20 cellular contexts compared by ENCODE assay signal in the genomic region with DNA sequence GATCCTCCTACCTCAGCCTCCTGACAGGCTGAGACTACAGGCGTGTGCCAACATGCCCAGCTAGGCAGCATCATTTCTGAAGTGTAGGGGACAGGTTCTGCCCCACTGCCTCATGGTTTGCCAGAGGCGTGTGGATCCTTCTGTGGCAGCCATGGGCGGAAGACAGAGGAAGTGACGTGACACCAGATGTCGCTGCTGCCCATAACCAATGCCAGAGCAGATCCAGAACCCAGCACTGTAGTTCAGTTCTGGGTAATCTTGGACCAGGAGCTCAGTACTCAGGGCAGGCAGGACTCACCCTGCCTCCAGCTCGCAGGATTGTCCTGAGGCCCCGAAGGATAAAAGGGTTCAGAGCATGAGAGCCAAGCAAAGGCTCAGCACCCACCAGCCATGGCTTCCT. TPM values are rescaled to one million over a fixed set of nuclear protein-coding genes. Genes with fewer than 3 reads are reported as not detected.
A peak's percentile ranks its signal among the peaks of the same experiment; 100 is the strongest.
DNase-seq lines count a peak whose midpoint lies in the region; ATAC-seq and TF ChIP-seq lines count a peak whose summit lies in the region.
"Had no signal": no experiment of that assay in that cellular context is flagged by ENCODE, and none has a peak within 500 bp of the region (broad histone marks: within the 10 kb centered on the region; RNA-seq: fewer than 3 reads in every experiment).

No MANE protein-coding gene starts in this region.

- H3K4me1 ChIP-seq in SK-N-SH (ENCODE audit: control insufficient read depth in 1 of 2, insufficient read depth in 2 of 2, low read depth in 1 of 2, low read length in 1 of 2), result no peaks in the 10 kb centered on the region; a peak in 1 of 4 replicates
- H3K4me1 ChIP-seq: colonic mucosa, gastrocnemius medialis, psoas muscle, vagina had no signal

- no peak overlapping the region for H3K27ac ChIP-seq in SK-N-SH (ENCODE audit: low read depth in 2 of 2, low read length in 1 of 2)
- H3K27ac ChIP-seq: colonic mucosa, epithelial cell of prostate, gastrocnemius medialis, psoas muscle, vagina had no signal

- WGBS in SK-N-SH (ENCODE audit: low lambda C conversion rate), result 98% methylated on average over 5 of the region's 7 CpGs

- H3K9me3 Mint-ChIP-seq in WTC11, result no peaks in the 10 kb centered on the region
- no peaks in the 10 kb centered on the region for H3K9me3 Mint-ChIP-seq in natural killer cell treated with Interleukin-12 subunit alpha and Interleukin-12 subunit beta and Interleukin-15 and Interleukin-18, amount 100 ng/mL, for 72 hours
- H3K9me3 Mint-ChIP-seq in effector memory CD8-positive, alpha-beta T cell, result no peaks in the 10 kb centered on the region
- H3K9me3 Mint-ChIP-seq: CD4-positive, alpha-beta memory T cell; naive thymus-derived CD4-positive, alpha-beta T cell; stimulated activated naive B cell treated with anti-CD40 and anti-IgM and Interleukin-4, amounts not matched to agents 10 μg/mL and 1 μg/mL and 100 μg/mL, for 72 hours had no signal

- peak; percentile 45 for DNase-seq in SK-N-SH
- DNase-seq in WTC11 (ENCODE audit: low spot score), result no peak
- DNase-seq in natural killer cell treated with Interleukin-12 subunit alpha and Interleukin-12 subunit beta and Interleukin-15 and Interleukin-18, amount 100 ng/mL, for 72 hours (ENCODE audit: low spot score), result no peak
- no peak for DNase-seq in effector memory CD8-positive, alpha-beta T cell
- DNase-seq in superior temporal gyrus (ENCODE audit: extremely low spot score), result no peak
- DNase-seq: activated CD8-positive, alpha-beta T cell treated with anti-CD3 and anti-CD28 coated beads, Interleukin-2, amount 10 ng/mL, durations not matched to agents 7 days and 5 days; CD4-positive, alpha-beta memory T cell; colonic mucosa; gastrocnemius medialis; Kasumi-1; naive thymus-derived CD4-positive, alpha-beta T cell; NCI-H1436 treated with DMSO at 0.1 percent for 48 hours; psoas muscle; stimulated activated naive B cell treated with anti-CD40 and anti-IgM and Interleukin-4, amounts not matched to agents 10 μg/mL and 1 μg/mL and 100 μg/mL, for 72 hours had no signal

- H3K4me3 Mint-ChIP-seq in WTC11, result no peak overlapping the region
- no peak overlapping the region for H3K4me3 Mint-ChIP-seq in natural killer cell treated with Interleukin-12 subunit alpha and Interleukin-12 subunit beta and Interleukin-15 and Interleukin-18, amount 100 ng/mL, for 72 hours
- no peak overlapping the region for H3K4me3 Mint-ChIP-seq in effector memory CD8-positive, alpha-beta T cell
- H3K4me3 Mint-ChIP-seq: activated CD8-positive, alpha-beta T cell treated with anti-CD3 and anti-CD28 coated beads, Interleukin-2, amount 10 ng/mL, durations not matched to agents 7 days and 5 days; CD4-positive, alpha-beta memory T cell; naive thymus-derived CD4-positive, alpha-beta T cell; stimulated activated naive B cell treated with anti-CD40 and anti-IgM and Interleukin-4, amounts not matched to agents 10 μg/mL and 1 μg/mL and 100 μg/mL, for 72 hours had no signal

- no peaks in the 10 kb centered on the region for H3K27me3 Mint-ChIP-seq in WTC11 (ENCODE audit: low read depth)
- H3K27me3 Mint-ChIP-seq in natural killer cell treated with Interleukin-12 subunit alpha and Interleukin-12 subunit beta and Interleukin-15 and Interleukin-18, amount 100 ng/mL, for 72 hours, result peaks cover 0 to under 1% of the 10 kb centered on the region in 2 donors
- peaks cover 0 to 2% of the 10 kb centered on the region in 2 donors for H3K27me3 Mint-ChIP-seq in effector memory CD8-positive, alpha-beta T cell
- H3K27me3 Mint-ChIP-seq: stimulated activated naive B cell treated with anti-CD40 and anti-IgM and Interleukin-4, amounts not matched to agents 10 μg/mL and 1 μg/mL and 100 μg/mL, for 72 hours had no signal

- H3K27ac Mint-ChIP-seq in WTC11, result peak overlapping the region; percentile 93
- peak overlapping the region in 1 of 2 donors; percentile 51 for H3K27ac Mint-ChIP-seq in natural killer cell treated with Interleukin-12 subunit alpha and Interleukin-12 subunit beta and Interleukin-15 and Interleukin-18, amount 100 ng/mL, for 72 hours
- H3K27ac Mint-ChIP-seq in effector memory CD8-positive, alpha-beta T cell, result no peak overlapping the region
- H3K27ac Mint-ChIP-seq: activated CD8-positive, alpha-beta T cell treated with anti-CD3 and anti-CD28 coated beads, Interleukin-2, amount 10 ng/mL, durations not matched to agents 7 days and 5 days; naive thymus-derived CD4-positive, alpha-beta T cell; stimulated activated naive B cell treated with anti-CD40 and anti-IgM and Interleukin-4, amounts not matched to agents 10 μg/mL and 1 μg/mL and 100 μg/mL, for 72 hours had no signal

- H3K4me3 ChIP-seq in SK-N-SH (ENCODE audit: low read depth in 2 of 2, low read length in 1 of 2), result no peak overlapping the region
- H3K4me3 ChIP-seq: colonic mucosa, gastrocnemius medialis, psoas muscle, vagina had no signal

- no peak overlapping the region for H2AFZ ChIP-seq in SK-N-SH (ENCODE audit: low read depth)

- no peaks in the 10 kb centered on the region for H3K36me3 ChIP-seq in SK-N-SH (replicated peaks in 1 of 2; ENCODE audit: control insufficient read depth in 1 of 2, insufficient read depth in 2 of 2, low read length in 1 of 2)
- H3K36me3 ChIP-seq: colonic mucosa, gastrocnemius medialis, vagina had no signal

- no peaks in the 10 kb centered on the region for H3K9me2 ChIP-seq in SK-N-SH

- no peak; the same call in 2 of the 3 replicates for ATAC-seq in SK-N-SH treated with all-trans-retinoic acid at 6 μM for 48 hours
- ATAC-seq in WTC11, result no peak
- ATAC-seq in natural killer cell treated with Interleukin-12 subunit alpha and Interleukin-12 subunit beta and Interleukin-15 and Interleukin-18, amount 100 ng/mL, for 72 hours, result peak; percentile 51 to 52
- ATAC-seq in effector memory CD8-positive, alpha-beta T cell (replicated peaks), result no peak
- ATAC-seq in HG02852 (IDR thresholded peaks at IDR 0.05; ENCODE audit: unreplicated experiment), result no peak
- ATAC-seq: activated CD8-positive, alpha-beta T cell treated with anti-CD3 and anti-CD28 coated beads, Interleukin-2, amount 10 ng/mL, durations not matched to agents 7 days and 5 days; gastrocnemius medialis; naive thymus-derived CD4-positive, alpha-beta T cell; psoas muscle had no signal

- POLR2A ChIA-PET in SK-N-SH (lab: Yijun Ruan, JAX), result no interaction called here
- POLR2A ChIA-PET in WTC11 (lab: Charles Lee), result interaction anchor here (0.7 kb wide), 1 partner anchor 53 kb away, joined by 3 read pairs; no protein-coding TSS in a partner anchor

- H3K79me2 ChIP-seq in SK-N-SH (ENCODE audit: insufficient read depth), result no peaks in the 10 kb centered on the region

- H4K20me1 ChIP-seq in SK-N-SH (ENCODE audit: insufficient read depth), result no peaks in the 10 kb centered on the region

- H3K4me2 ChIP-seq in SK-N-SH, result no peak overlapping the region

- no peaks in the 10 kb centered on the region for H3F3A ChIP-seq in SK-N-SH (replicated peaks; ENCODE audit: insufficient read depth)

- peaks cover 66% of the 10 kb centered on the region for H3K4me1 Mint-ChIP-seq in WTC11
- peaks cover 0 to 17% of the 10 kb centered on the region in 2 donors for H3K4me1 Mint-ChIP-seq in natural killer cell treated with Interleukin-12 subunit alpha and Interleukin-12 subunit beta and Interleukin-15 and Interleukin-18, amount 100 ng/mL, for 72 hours (ENCODE audit: low read depth in 2 of 2)
- H3K4me1 Mint-ChIP-seq in effector memory CD8-positive, alpha-beta T cell (ENCODE audit: low read depth in 2 of 2), result peaks cover 4 to 5% of the 10 kb centered on the region in 2 donors
- H3K4me1 Mint-ChIP-seq: CD4-positive, alpha-beta memory T cell had no signal

- no peaks in the 10 kb centered on the region for H3K9me3 ChIP-seq in SK-N-SH
- H3K9me3 ChIP-seq: colonic mucosa, gastrocnemius medialis, psoas muscle, vagina had no signal

- H3K36me3 Mint-ChIP-seq in WTC11, result 0 out of 2 replicates have a peak, but pooled peaks cover 5% of the 10 kb centered on the region
- no peaks in the 10 kb centered on the region for H3K36me3 Mint-ChIP-seq in natural killer cell treated with Interleukin-12 subunit alpha and Interleukin-12 subunit beta and Interleukin-15 and Interleukin-18, amount 100 ng/mL, for 72 hours
- H3K36me3 Mint-ChIP-seq in effector memory CD8-positive, alpha-beta T cell (ENCODE audit: insufficient read depth), result no peaks in the 10 kb centered on the region
- H3K36me3 Mint-ChIP-seq: CD4-positive, alpha-beta memory T cell; naive thymus-derived CD4-positive, alpha-beta T cell; stimulated activated naive B cell treated with anti-CD40 and anti-IgM and Interleukin-4, amounts not matched to agents 10 μg/mL and 1 μg/mL and 100 μg/mL, for 72 hours had no signal

- TF ChIP-seq CTCF in SK-N-SH (IDR thresholded peaks at IDR 0.05) (no peak), GM12873 (IDR thresholded peaks at IDR 0.05; ENCODE audit: insufficient read depth, low read depth, low read length, missing control alignments) (peak; percentile 2), WTC11 (IDR thresholded peaks at IDR 0.05) (no peak)

- no peak for TF ChIP-seq EP300 in SK-N-SH (IDR thresholded peaks at IDR 0.05; ENCODE audit: borderline replicate concordance in 1 of 2, low read depth in 1 of 2, low read length in 1 of 2)

- TF ChIP-seq RAD21 in SK-N-SH (IDR thresholded peaks at IDR 0.05; ENCODE audit: low read length), result peak; percentile 49

- CTCF ChIA-PET in SK-N-SH (lab: Yijun Ruan, JAX), result interaction anchor here (0.9 to 1.9 kb wide), 4 partner anchors 35 to 43 kb away, joined by 3 to 7 read pairs (median 4); no protein-coding TSS in a partner anchor
- CTCF ChIA-PET in WTC11 (lab: Charles Lee), result interaction anchor here (0.6 to 2.3 kb wide), 4 partner anchors 23 to 43 kb away, joined by 3 to 20 read pairs (median 4); no protein-coding TSS in a partner anchor

- H3K9ac ChIP-seq in SK-N-SH, result no peak overlapping the region

- H3K27me3 ChIP-seq in SK-N-SH (ENCODE audit: insufficient read depth), result no peaks in the 10 kb centered on the region
- H3K27me3 ChIP-seq: colonic mucosa, gastrocnemius medialis, vagina had no signal

TF ChIP-seq in SK-N-SH, 30 proteins besides CTCF, POLR2A, EP300 and RAD21 (continues in another document):
- TF ChIP-seq GABPA (IDR thresholded peaks at IDR 0.05; ENCODE audit: low read depth), result no peak

TF ChIP-seq in SK-N-SH treated with all-trans-retinoic acid at 6 μM for 48 hours, 23 proteins besides CTCF, POLR2A, EP300 and RAD21:
- TF ChIP-seq ZFP30 (CRISPR knock-in tag; IDR thresholded peaks at IDR 0.05), result no peak

RNA-seq across cellular contexts. Expression of gene RBPMS2, which starts 8.2 kb away (rescaled TPM):
- 2.6 and 6.5 TPM in 2 replicates for polyA plus RNA-seq in SK-N-SH (2012; rRNA removed)
- 5.5 and 6.3 TPM in 2 replicates for polyA plus RNA-seq in SK-N-SH (2012; cell fraction: cytosol; rRNA removed)
- 6.1 and 7.1 TPM in 2 replicates for polyA plus RNA-seq in SK-N-SH (2012; cell fraction: nucleus; rRNA removed)
- 195 to 210 TPM (median 202 TPM) in 3 replicates for total RNA-seq in WTC11 (2021)
- total RNA-seq in natural killer cell treated with Interleukin-12 subunit alpha and Interleukin-12 subunit beta and Interleukin-15 and Interleukin-18, amount 100 ng/mL, for 72 hours, result 1 to 10 TPM in 1 of 2 donors, under 1 TPM in 1; 0.33 to 1.7 TPM
- total RNA-seq: activated CD8-positive, alpha-beta T cell treated with anti-CD3 and anti-CD28 coated beads, Interleukin-2, amount 10 ng/mL, durations not matched to agents 7 days and 5 days; CD4-positive, alpha-beta memory T cell; OCI-LY7 had no signal
- polyA plus RNA-seq: CD4-positive, alpha-beta memory T cell; naive thymus-derived CD4-positive, alpha-beta T cell had no signal

RNA-seq across cellular contexts. Expression of gene PIF1, which starts 58.2 kb away (rescaled TPM):
- 12.1 and 12.4 TPM in 2 replicates for polyA plus RNA-seq in SK-N-SH (2012; rRNA removed)
- polyA plus RNA-seq in SK-N-SH (2012; cell fraction: cytosol; rRNA removed), result 2.8 and 4.4 TPM in 2 replicates
- polyA plus RNA-seq in SK-N-SH (2012; cell fraction: nucleus; rRNA removed), result 54.8 and 80.5 TPM in 2 replicates
- 174 to 249 TPM (median 184 TPM) in 3 replicates for total RNA-seq in WTC11 (2021)
- 10 to 100 TPM; 24.7 to 91.9 TPM for total RNA-seq in natural killer cell treated with Interleukin-12 subunit alpha and Interleukin-12 subunit beta and Interleukin-15 and Interleukin-18, amount 100 ng/mL, for 72 hours
- polyA plus RNA-seq: CD4-positive, alpha-beta memory T cell; naive thymus-derived CD4-positive, alpha-beta T cell had no signal

Comparison
In these comparisons a context has a peak if more than half of its experiments do, and no peak if none do; other contexts are left out.
1. ATAC-seq: peak in natural killer cell treated with Interleukin-12 subunit alpha and Interleukin-12 subunit beta and Interleukin-15 and Interleukin-18, amount 100 ng/mL, for 72 hours (2 of 2); none in SK-N-SH treated with all-trans-retinoic acid at 6 μM for 48 hours (single experiment), WTC11 (single experiment), effector memory CD8-positive, alpha-beta T cell (single experiment) and HG02852 (single experiment).
2. RNA of gene RBPMS2, which starts 8.2 kb away (total RNA-seq): 195 to 210 TPM in WTC11; 0.33 to 1.7 TPM in natural killer cell treated with Interleukin-12 subunit alpha and Interleukin-12 subunit beta and Interleukin-15 and Interleukin-18, amount 100 ng/mL, for 72 hours; every median in the first group is over 10 times any median in the second.